ENCODE assay signal across 8 cellular contexts in genomic region chr9:98074119-98074990, GRCh38. TPM values are rescaled to one million over a fixed set of nuclear protein-coding genes. Genes with fewer than 3 reads are reported as not detected.
A peak's percentile ranks its signal among the peaks of the same experiment; 100 is the strongest.
DNase-seq lines count a peak whose midpoint lies in the region; ATAC-seq, FAIRE-seq and TF ChIP-seq lines count a peak whose summit lies in the region.

No MANE protein-coding gene starts in this region.

- H3K4me1 ChIP-seq in small intestine (ENCODE audit: control insufficient read depth in 2 of 2, insufficient read depth in 1 of 2, low read depth in 1 of 2, low read length in 1 of 2): peaks cover 2% of the 10 kb centered on the region in 2 donors

- H3K36me3 ChIP-seq in small intestine (ENCODE audit: control insufficient read depth in 2 of 2, insufficient read depth in 2 of 2, low read length in 2 of 2): peaks cover 0 to 13% of the 10 kb centered on the region in 2 donors

- FAIRE-seq in G401.6 (lab: Jason Lieb, UNC): peak; percentile 73
- FAIRE-seq in small intestine (lab: Jason Lieb, UNC): no peak

- peak overlapping the region; percentile 47 to 94 for H3K27ac ChIP-seq in small intestine (ENCODE audit: low read depth in 1 of 2, low read length in 1 of 2)

- no peak overlapping the region for H3K4me3 ChIP-seq in small intestine (ENCODE audit: low read depth in 1 of 2, low read length in 2 of 2)

- DNase-seq in T1000 (lab: John Stamatoyannopoulos, UW) (peak; percentile 51), astrocyte of the hippocampus (ENCODE audit: low read depth, low spot score) (peak; percentile 81), hypothalamus (lab: John Stamatoyannopoulos, UW) (peak in 40 of 51 donors; percentile 4 to 79 (median 37)), small intestine (peak; percentile 64)

- TF ChIP-seq CTCF in LNCAP (IDR thresholded peaks at IDR 0.05): peak; percentile 96

- no peak for ATAC-seq in HG03045 (IDR thresholded peaks at IDR 0.05; ENCODE audit: unreplicated experiment)
- no peak for ATAC-seq in HG03196 (IDR thresholded peaks at IDR 0.05; ENCODE audit: unreplicated experiment)

- H3K27me3 ChIP-seq in small intestine (ENCODE audit: control insufficient read depth in 2 of 2, insufficient read depth in 2 of 2, low read length in 2 of 2): no peaks in the 10 kb centered on the region

- WGBS in small intestine, 3 donors: 17 to 30% (median 23%) methylated on average over 13 of the region's 13 CpGs

- H3K9me3 ChIP-seq in small intestine (ENCODE audit: control insufficient read depth, low read depth): no peaks in the 10 kb centered on the region

RNA-seq across cellular contexts. Expression of gene NANS, which starts 17.8 kb away (rescaled TPM):
- polyA plus RNA-seq in small intestine: 100 to 1,000 TPM in 1 of 3 donors, 10 to 100 TPM in 2; 57.0 to 120 (median 68.9) TPM

RNA-seq across cellular contexts. Expression of gene TRIM14, which starts 44.7 kb away (rescaled TPM):
- 10 to 100 TPM; 20.5 to 35.2 (median 30.6) TPM for polyA plus RNA-seq in small intestine
